Comparison of ENCODE assay signal across 1 cellular context in genomic region chr18:3623769-3624545, GRCh38.
A peak's percentile ranks its signal among the peaks of the same experiment; 100 is the strongest.
TF ChIP-seq lines count a peak whose summit lies in the region.

No MANE protein-coding gene starts in this region.

TF ChIP-seq in HepG2, 621 proteins besides CTCF, POLR2A, EP300 and RAD21 (continued from another document and continues in another):
- TF ChIP-seq ZNF687 (CRISPR knock-in tag; IDR thresholded peaks at IDR 0.05) (peak; percentile 99), ZNF639 (CRISPR knock-in tag; conservative IDR thresholded peaks at IDR 0.05) (no peak; the same call in 1 of the 2 replicates), ZNF451 (CRISPR knock-in tag; IDR thresholded peaks at IDR 0.05) (no peak), LCORL (IDR thresholded peaks at IDR 0.05) (peak; percentile 64; the same call in 1 of the 2 replicates), LCORL (CRISPR knock-in tag; IDR thresholded peaks at IDR 0.05) (peak; percentile 95), ZNF720 (CRISPR knock-in tag; IDR thresholded peaks at IDR 0.05) (no peak), ZNF878 (CRISPR knock-in tag; IDR thresholded peaks at IDR 0.05) (no peak), FOXJ3 (CRISPR knock-in tag; IDR thresholded peaks at IDR 0.05; ENCODE audit: borderline replicate concordance) (peak; percentile 73), EZH2 (conservative IDR thresholded peaks at IDR 0.05; ENCODE audit: low read depth, low read length) (no peak), ZNF784 (CRISPR knock-in tag; IDR thresholded peaks at IDR 0.05; ENCODE audit: borderline replicate concordance) (no peak; the same call in 1 of the 2 replicates), ZNF776 (CRISPR knock-in tag; IDR thresholded peaks at IDR 0.05) (no peak), NFYC (CRISPR knock-in tag; IDR thresholded peaks at IDR 0.05) (peak; percentile 52), PAXIP1 (CRISPR knock-in tag; conservative IDR thresholded peaks at IDR 0.05) (peak; percentile 83), ZNF512 (CRISPR knock-in tag; IDR thresholded peaks at IDR 0.05) (no peak), ZNF546 (CRISPR knock-in tag; conservative IDR thresholded peaks at IDR 0.05) (no peak), ZNF224 (CRISPR knock-in tag; IDR thresholded peaks at IDR 0.05) (no peak; the same call in 1 of the 2 replicates), PAF1 (CRISPR knock-in tag; IDR thresholded peaks at IDR 0.05) (no peak), KMT2A (CRISPR knock-in tag; IDR thresholded peaks at IDR 0.05) (no peak), ZNF24 (IDR thresholded peaks at IDR 0.05) (no peak), ZFP36L1 (CRISPR knock-in tag; IDR thresholded peaks at IDR 0.05) (no peak; the same call in 1 of the 2 replicates), ZBTB42 (CRISPR knock-in tag; IDR thresholded peaks at IDR 0.05) (peak; percentile 87; the same call in 1 of the 2 replicates), DPF2 (CRISPR knock-in tag; IDR thresholded peaks at IDR 0.05; ENCODE audit: borderline replicate concordance, low read depth) (peak; percentile 87; the same call in 1 of the 2 replicates), STAT6 (CRISPR knock-in tag; IDR thresholded peaks at IDR 0.05; ENCODE audit: borderline replicate concordance) (peak; percentile 76; the same call in 1 of the 2 replicates), NR2F6 (IDR thresholded peaks at IDR 0.05) (peak; percentile 74; the same call in 1 of the 2 replicates), NR2F6 (CRISPR knock-in tag; IDR thresholded peaks at IDR 0.05) (peak; percentile 92; the same call in 1 of the 2 replicates), RFX3 (CRISPR knock-in tag; IDR thresholded peaks at IDR 0.05) (no peak), ATF1 (CRISPR knock-in tag; IDR thresholded peaks at IDR 0.05) (peak; percentile 3; the same call in 1 of the 2 replicates), MTF2 (CRISPR knock-in tag; IDR thresholded peaks at IDR 0.05; ENCODE audit: borderline replicate concordance) (no peak), KDM6A (CRISPR knock-in tag; IDR thresholded peaks at IDR 0.05; ENCODE audit: low read depth) (no peak; the same call in 1 of the 2 replicates), ZKSCAN8 (CRISPR knock-in tag; IDR thresholded peaks at IDR 0.05; ENCODE audit: borderline replicate concordance) (peak; percentile 77; the same call in 1 of the 2 replicates), ZBTB34 (CRISPR knock-in tag; IDR thresholded peaks at IDR 0.05) (no peak; the same call in 1 of the 2 replicates), ZNF775 (CRISPR knock-in tag; IDR thresholded peaks at IDR 0.05; ENCODE audit: borderline replicate concordance) (no peak), ZNF580 (CRISPR knock-in tag; IDR thresholded peaks at IDR 0.05; ENCODE audit: borderline replicate concordance, low read depth) (peak; percentile 74; the same call in 1 of the 2 replicates), ARID4A (CRISPR knock-in tag; IDR thresholded peaks at IDR 0.05; ENCODE audit: borderline replicate concordance) (peak; percentile 79), STAG1 (CRISPR knock-in tag; IDR thresholded peaks at IDR 0.05) (peak; percentile 47), ZBTB46 (CRISPR knock-in tag; IDR thresholded peaks at IDR 0.05; ENCODE audit: borderline replicate concordance) (no peak)
